ENCODE assay signal across 8 cellular contexts in genomic region chr14:68137704-68138619, GRCh38.
DNase-seq lines count a peak whose midpoint lies in the region; ATAC-seq, FAIRE-seq and TF ChIP-seq lines count a peak whose summit lies in the region.

No MANE protein-coding gene starts in this region.

- no peaks in the 10 kb centered on the region for H3K9me3 Mint-ChIP-seq in MCF 10A (ENCODE audit: unreplicated experiment)

- POLR2A ChIA-PET in MCF 10A (lab: Yijun Ruan, JAX): interaction anchor here (0.7 to 2.7 kb wide), 21 partner anchors 10 to 678 kb away, joined by 3 to 19 read pairs (median 5); partner anchors contain the start of gene ZFP36L1

- no peak for TF ChIP-seq CTCF in MCF 10A (IDR thresholded peaks at IDR 0.05; ENCODE audit: unreplicated experiment)

- DNase-seq in GM03348 (ENCODE audit: low spot score) (peak; percentile 84), NCI-H1048 (lab: John Stamatoyannopoulos, UW) (peak; percentile 59), MCF 10A (ENCODE audit: unreplicated experiment) (peak; percentile 98), superior temporal gyrus (ENCODE audit: extremely low spot score) (peak; percentile 38), NCI-H1105 treated with DMSO at 0.1 percent for 48 hours (lab: John Stamatoyannopoulos, UW) (no peak)

- no peaks in the 10 kb centered on the region for H3K36me3 Mint-ChIP-seq in MCF 10A (ENCODE audit: insufficient read depth, unreplicated experiment)

- peak overlapping the region; percentile 16 for H3K4me3 Mint-ChIP-seq in MCF 10A (ENCODE audit: unreplicated experiment)

- no peaks in the 10 kb centered on the region for H3K27me3 Mint-ChIP-seq in MCF 10A (ENCODE audit: insufficient read depth, unreplicated experiment)

- CTCF ChIA-PET in MCF 10A (lab: Yijun Ruan, JAX): no interaction called here

- FAIRE-seq in islet of Langerhans (lab: Jason Lieb, UNC): peak; percentile 95

- ATAC-seq in HG03521 (IDR thresholded peaks at IDR 0.05; ENCODE audit: unreplicated experiment) (no peak), GM21381 (IDR thresholded peaks at IDR 0.05; ENCODE audit: unreplicated experiment) (no peak)

- TSS peak; percentile 83 for BruUV-seq in MCF 10A (replicated peaks; lab: Mats Ljungman, UMichigan)

- peaks cover 50% of the 10 kb centered on the region for H3K4me1 Mint-ChIP-seq in MCF 10A (ENCODE audit: insufficient read depth, unreplicated experiment)

- peak overlapping the region; percentile 94 for H3K27ac Mint-ChIP-seq in MCF 10A (ENCODE audit: low read depth, unreplicated experiment)

- intact Hi-C loops in MCF 10A (cut with micrococcal nuclease): loop anchor here (2.0 to 5.0 kb wide), 2 partner anchors 109 to 193 kb away; no protein-coding TSS in a partner anchor
